1 cellular context compared by ENCODE assay signal in the genomic region with DNA sequence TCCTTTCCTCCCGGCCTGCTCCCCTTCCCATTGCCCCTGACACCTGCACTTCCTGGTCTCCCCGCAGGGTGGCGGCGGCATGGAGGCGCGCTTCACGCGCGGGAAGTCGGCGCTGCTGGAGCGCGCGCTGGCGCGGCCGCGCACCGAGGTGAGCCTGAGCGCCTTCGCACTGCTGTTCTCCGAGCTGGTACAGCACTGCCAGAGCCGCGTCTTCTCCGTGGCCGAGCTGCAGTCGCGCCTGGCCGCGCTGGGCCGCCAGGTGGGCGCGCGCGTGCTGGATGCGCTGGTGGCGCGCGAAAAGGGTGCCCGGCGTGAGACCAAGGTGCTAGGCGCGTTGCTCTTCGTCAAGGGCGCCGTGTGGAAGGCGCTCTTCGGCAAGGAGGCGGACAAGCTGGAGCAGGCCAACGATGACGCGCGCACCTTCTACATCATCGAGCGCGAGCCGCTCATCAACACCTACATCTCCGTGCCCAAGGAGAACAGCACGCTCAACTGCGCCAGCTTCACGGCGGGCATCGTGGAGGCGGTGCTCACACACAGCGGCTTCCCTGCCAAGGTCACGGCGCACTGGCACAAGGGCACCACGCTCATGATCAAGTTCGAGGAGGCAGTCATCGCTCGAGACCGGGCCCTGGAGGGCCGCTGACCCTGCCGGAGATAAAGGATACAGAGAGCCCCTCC.
TF ChIP-seq lines count a peak whose summit lies in the region.

No MANE protein-coding gene starts in this region.

TF ChIP-seq in HCT116, 20 proteins besides CTCF, POLR2A, EP300 and RAD21 (continued from another document):
- TF ChIP-seq, protein P1, sequence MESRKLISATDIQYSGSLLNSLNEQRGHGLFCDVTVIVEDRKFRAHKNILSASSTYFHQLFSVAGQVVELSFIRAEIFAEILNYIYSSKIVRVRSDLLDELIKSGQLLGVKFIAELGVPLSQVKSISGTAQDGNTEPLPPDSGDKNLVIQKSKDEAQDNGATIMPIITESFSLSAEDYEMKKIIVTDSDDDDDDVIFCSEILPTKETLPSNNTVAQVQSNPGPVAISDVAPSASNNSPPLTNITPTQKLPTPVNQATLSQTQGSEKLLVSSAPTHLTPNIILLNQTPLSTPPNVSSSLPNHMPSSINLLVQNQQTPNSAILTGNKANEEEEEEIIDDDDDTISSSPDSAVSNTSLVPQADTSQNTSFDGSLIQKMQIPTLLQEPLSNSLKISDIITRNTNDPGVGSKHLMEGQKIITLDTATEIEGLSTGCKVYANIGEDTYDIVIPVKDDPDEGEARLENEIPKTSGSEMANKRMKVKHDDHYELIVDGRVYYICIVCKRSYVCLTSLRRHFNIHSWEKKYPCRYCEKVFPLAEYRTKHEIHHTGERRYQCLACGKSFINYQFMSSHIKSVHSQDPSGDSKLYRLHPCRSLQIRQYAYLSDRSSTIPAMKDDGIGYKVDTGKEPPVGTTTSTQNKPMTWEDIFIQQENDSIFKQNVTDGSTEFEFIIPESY (IDR thresholded peaks at IDR 0.05; ENCODE audit: extremely low read depth, insufficient replicate concordance, low read length), result no peak
- no peak for TF ChIP-seq FOSL1 (IDR thresholded peaks at IDR 0.05; ENCODE audit: low read depth)
- TF ChIP-seq SRF (IDR thresholded peaks at IDR 0.05; ENCODE audit: low read depth), result no peak
- TF ChIP-seq MAX (IDR thresholded peaks at IDR 0.05), result no peak
- no peak for TF ChIP-seq EGR1 (IDR thresholded peaks at IDR 0.05; ENCODE audit: low read depth)
- TF ChIP-seq ZNF274 (IDR thresholded peaks at IDR 0.05; ENCODE audit: low read depth, low read length), result no peak
- no peak for TF ChIP-seq ATF3 (IDR thresholded peaks at IDR 0.05)
- no peak for TF ChIP-seq EZH2 (IDR thresholded peaks at IDR 0.05)
- TF ChIP-seq ZFX (IDR thresholded peaks at IDR 0.05), result no peak
- no peak for TF ChIP-seq JUND (IDR thresholded peaks at IDR 0.05)
- TF ChIP-seq SP1 (IDR thresholded peaks at IDR 0.05; ENCODE audit: low read depth), result no peak
- no peak for TF ChIP-seq SIN3A (IDR thresholded peaks at IDR 0.05; ENCODE audit: low read depth)
